Comparison of ENCODE assay signal across 8 cellular contexts in the genomic region with DNA sequence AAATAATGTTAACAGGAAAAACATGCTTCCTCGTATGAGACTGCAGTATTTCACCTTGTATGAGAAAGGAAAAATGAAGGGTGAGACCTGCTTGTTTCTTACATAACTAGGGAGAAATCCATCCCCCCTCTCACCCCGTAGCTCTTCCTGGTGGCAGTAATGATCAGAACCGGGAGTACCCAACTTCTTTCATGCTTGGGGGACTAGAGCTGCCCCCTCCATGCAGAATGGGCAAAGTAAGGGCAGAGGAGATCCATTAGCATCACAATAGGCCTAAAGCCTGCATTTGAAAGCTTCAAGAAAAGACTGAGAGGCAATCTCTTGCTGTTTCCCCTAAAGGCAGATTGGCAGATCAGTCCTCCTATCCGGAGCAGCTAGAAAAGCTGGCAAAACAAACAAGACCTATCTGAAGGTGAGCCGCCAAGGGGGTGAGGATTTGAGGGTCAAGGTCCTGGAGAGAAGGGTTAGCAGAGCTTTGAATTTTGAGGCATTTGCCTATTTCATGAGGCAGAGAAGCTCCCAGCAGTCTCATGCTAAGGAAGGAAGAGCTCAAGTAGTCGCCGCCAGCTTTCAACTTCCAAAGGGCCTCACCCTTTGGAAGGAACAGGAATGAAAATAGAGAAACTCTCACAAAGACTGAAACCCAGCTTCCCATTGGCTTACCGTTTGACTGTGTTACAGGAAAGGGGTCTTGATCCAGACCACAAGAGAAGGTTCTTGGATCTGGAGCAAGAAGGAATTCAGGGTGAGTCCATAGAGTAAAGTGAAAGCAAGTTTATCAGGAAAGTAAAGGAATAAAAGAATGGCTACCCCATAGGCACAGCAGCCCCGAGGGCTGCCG. TPM values are rescaled to one million over a fixed set of nuclear protein-coding genes. Genes with fewer than 3 reads are reported as not detected.
DNase-seq lines count a peak whose midpoint lies in the region; ATAC-seq and TF ChIP-seq lines count a peak whose summit lies in the region.

No MANE protein-coding gene starts in this region.

- no peaks in the 10 kb centered on the region for H3K27me3 ChIP-seq in iPS-15b (ENCODE audit: control insufficient read depth, insufficient read depth, low read length)

- no peak overlapping the region for H3K4me3 Mint-ChIP-seq in activated CD8-positive, alpha-beta T cell treated with anti-CD3 and anti-CD28 coated beads for 36 hours
- no peak overlapping the region for H3K4me3 Mint-ChIP-seq in stimulated activated memory B cell treated with anti-CD40 and anti-IgM and Interleukin-4, amounts not matched to agents 10 μg/mL and 1 μg/mL and 100 μg/mL, for 72 hours

- CTCF ChIA-PET in activated CD8-positive, alpha-beta T cell treated with anti-CD3 and anti-CD28 coated beads for 36 hours (lab: Charles Lee) = interaction anchor here (0.7 to 4.2 kb wide), 48 partner anchors 8 to 205 kb away, joined by 3 to 58 read pairs (median 4); partner anchors contain the start of genes INPP5F, MCMBP and SEC23IP

- H3K36me3 ChIP-seq in iPS-15b (ENCODE audit: control insufficient read depth, insufficient read depth, low read length) = no peaks in the 10 kb centered on the region

- intact Hi-C loops in activated CD8-positive, alpha-beta T cell treated with anti-CD3 and anti-CD28 coated beads for 36 hours (cut with micrococcal nuclease) = loop anchor here (2.0 to 10.0 kb wide), 3 partner anchors 19 to 147 kb away; partner anchors contain the start of gene INPP5F

- no peaks in the 10 kb centered on the region for H3K27me3 Mint-ChIP-seq in activated CD8-positive, alpha-beta T cell treated with anti-CD3 and anti-CD28 coated beads for 36 hours
- H3K27me3 Mint-ChIP-seq in stimulated activated memory B cell treated with anti-CD40 and anti-IgM and Interleukin-4, amounts not matched to agents 10 μg/mL and 1 μg/mL and 100 μg/mL, for 72 hours = peaks cover 1% of the 10 kb centered on the region

- peak overlapping the region; percentile 77 for H3K27ac Mint-ChIP-seq in activated CD8-positive, alpha-beta T cell treated with anti-CD3 and anti-CD28 coated beads for 36 hours
- peak overlapping the region; percentile 63 for H3K27ac Mint-ChIP-seq in stimulated activated memory B cell treated with anti-CD40 and anti-IgM and Interleukin-4, amounts not matched to agents 10 μg/mL and 1 μg/mL and 100 μg/mL, for 72 hours

- H3K4me3 ChIP-seq in iPS-15b (ENCODE audit: low read depth, low read length) = peak overlapping the region; percentile 83

- DNase-seq in DMS153 (lab: John Stamatoyannopoulos, UW) (peak; percentile 4), DMS153 treated with DMSO at 0.1 percent for 48 hours (lab: John Stamatoyannopoulos, UW; ENCODE audit: unreplicated experiment) (no peak), NCI-H187 treated with DMSO at 0.1 percent for 48 hours (lab: John Stamatoyannopoulos, UW) (no peak), HUDEP-2 (lab: John Stamatoyannopoulos, UW; ENCODE audit: unreplicated experiment in 76 of 76) (no peak)
- DNase-seq in activated CD8-positive, alpha-beta T cell treated with anti-CD3 and anti-CD28 coated beads for 36 hours = no peak

- no peaks in the 10 kb centered on the region for H3K9me3 ChIP-seq in iPS-15b (ENCODE audit: control insufficient read depth, insufficient read depth, low read length)

- TF ChIP-seq CTCF in activated CD8-positive, alpha-beta T cell treated with anti-CD3 and anti-CD28 coated beads for 36 hours (IDR thresholded peaks at IDR 0.05) = no peak

- POLR2A ChIA-PET in activated CD8-positive, alpha-beta T cell treated with anti-CD3 and anti-CD28 coated beads for 36 hours (lab: Charles Lee) = interaction anchor here (0.8 to 1.9 kb wide), 6 partner anchors 18 to 185 kb away, joined by 3 to 8 read pairs (median 5); partner anchors contain the start of genes INPP5F and MCMBP

- no peaks in the 10 kb centered on the region for H3K9me3 Mint-ChIP-seq in activated CD8-positive, alpha-beta T cell treated with anti-CD3 and anti-CD28 coated beads for 36 hours
- H3K9me3 Mint-ChIP-seq in stimulated activated memory B cell treated with anti-CD40 and anti-IgM and Interleukin-4, amounts not matched to agents 10 μg/mL and 1 μg/mL and 100 μg/mL, for 72 hours = no peaks in the 10 kb centered on the region

- H3K4me1 Mint-ChIP-seq in activated CD8-positive, alpha-beta T cell treated with anti-CD3 and anti-CD28 coated beads for 36 hours (ENCODE audit: low read depth) = peaks cover 13% of the 10 kb centered on the region
- peaks cover 28% of the 10 kb centered on the region for H3K4me1 Mint-ChIP-seq in stimulated activated memory B cell treated with anti-CD40 and anti-IgM and Interleukin-4, amounts not matched to agents 10 μg/mL and 1 μg/mL and 100 μg/mL, for 72 hours

- peak overlapping the region; percentile 48 for H3K9ac ChIP-seq in iPS-15b (ENCODE audit: low read depth, low read length)

- H3K4me1 ChIP-seq in iPS-15b (ENCODE audit: control insufficient read depth, insufficient read depth, low read length) = peaks cover 14% of the 10 kb centered on the region

- no peaks in the 10 kb centered on the region for H3K36me3 Mint-ChIP-seq in activated CD8-positive, alpha-beta T cell treated with anti-CD3 and anti-CD28 coated beads for 36 hours (ENCODE audit: low read depth)
- no peaks in the 10 kb centered on the region for H3K36me3 Mint-ChIP-seq in stimulated activated memory B cell treated with anti-CD40 and anti-IgM and Interleukin-4, amounts not matched to agents 10 μg/mL and 1 μg/mL and 100 μg/mL, for 72 hours

- ATAC-seq in activated CD8-positive, alpha-beta T cell treated with anti-CD3 and anti-CD28 coated beads for 36 hours = no peak
- no peak for ATAC-seq in stimulated activated memory B cell treated with anti-CD40 and anti-IgM and Interleukin-4, amounts not matched to agents 10 μg/mL and 1 μg/mL and 100 μg/mL, for 72 hours
- no peak for ATAC-seq in GM21526 (IDR thresholded peaks at IDR 0.05; ENCODE audit: low FRiP score, unreplicated experiment)

RNA-seq across cellular contexts. Expression of gene BAG3, which starts 36.2 kb away (rescaled TPM):
- 10 to 100 TPM; 13.4 to 14.3 TPM for total RNA-seq in activated CD8-positive, alpha-beta T cell treated with anti-CD3 and anti-CD28 coated beads for 36 hours

RNA-seq across cellular contexts. Expression of gene INPP5F, which starts 38.4 kb away (rescaled TPM):
- 10 to 100 TPM; 10.7 TPM for total RNA-seq in activated CD8-positive, alpha-beta T cell treated with anti-CD3 and anti-CD28 coated beads for 36 hours
